Comparison of ENCODE assay signal across 16 cellular contexts in the genomic region with DNA sequence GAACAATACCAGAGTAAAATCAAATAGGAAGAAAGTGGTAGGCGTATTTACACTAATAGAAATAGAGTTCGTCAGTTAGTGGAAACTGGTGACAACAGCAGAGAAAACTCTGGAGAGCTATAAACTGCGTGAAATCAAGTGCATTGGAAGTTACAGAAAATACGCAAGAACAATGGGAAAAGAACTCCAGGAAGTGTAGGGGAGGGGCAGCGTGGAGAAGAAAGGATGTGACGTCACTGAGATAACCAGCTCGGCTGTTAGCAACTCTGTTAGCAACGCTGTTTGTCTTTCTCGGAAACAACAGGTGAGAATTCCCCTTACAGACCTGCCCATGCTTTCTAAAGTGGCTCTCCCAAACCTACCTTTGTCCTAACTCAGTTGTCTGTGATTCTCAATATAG. TPM values are rescaled to one million over a fixed set of nuclear protein-coding genes. Genes with fewer than 3 reads are reported as not detected.
"Had no signal": no experiment of that assay in that cellular context is flagged by ENCODE, and none has a peak within 500 bp of the region (broad histone marks: within the 10 kb centered on the region; RNA-seq: fewer than 3 reads in every experiment).

A gene (plus strand): TSS at position 244 of the 400 bp plus-strand sequence. CDS start 178 bp downstream, outside the sequence.

RNA-seq across cellular contexts. Expression of the gene that starts here (rescaled TPM):
- total RNA-seq: activated B cell treated with CpG ODN at 0.5 μM for 24 hours; activated CD4-positive, alpha-beta memory T cell treated with anti-CD3 and anti-CD28 coated beads for 36 hours; activated naive CD4-positive, alpha-beta T cell treated with anti-CD3 and anti-CD28 coated beads for 36 hours; activated naive CD4-positive, alpha-beta T cell treated with anti-CD3 and anti-CD28 coated beads, Interleukin-2, amount 50 U/mL, for 72 hours; activated T-cell treated with anti-CD3 and anti-CD28 coated beads, Interleukin-2, amount 50 U/mL, for 4 hours; activated T-helper 1 cell treated with anti-CD3 and anti-CD28 coated beads, Interleukin-12 subunit alpha, Interleukin-12 subunit beta, Interleukin-2, Interleukin-4 antibody, amounts not matched to agents 30 ng/mL and 10 ng/mL and 1 ng/mL, durations not matched to agents 14 hours and 24 hours and 36 hours; adrenal gland; astrocyte; body of pancreas; breast epithelium; cardiac septum; LHCN-M2; NCI-H460; PC-3; Peyer's patch; SJSA1 had no signal
- polyA plus RNA-seq: adrenal gland had no signal
